ENCODE assay signal across 8 cellular contexts in genomic region chr11:45885274-45885920, GRCh38. TPM values are rescaled to one million over a fixed set of nuclear protein-coding genes. Genes with fewer than 3 reads are reported as not detected.
DNase-seq lines count a peak whose midpoint lies in the region; ATAC-seq and TF ChIP-seq lines count a peak whose summit lies in the region.

Gene MAPK8IP1, plus strand, starts transcription at chr11:45885651. Its CDS starts 170 bp downstream, at chr11:45885821.

- H3K4me1 ChIP-seq in CD8-positive, alpha-beta memory T cell (ENCODE audit: insufficient read depth, low read length): peaks cover 6% of the 10 kb centered on the region

- no peaks in the 10 kb centered on the region for H3K27me3 ChIP-seq in CD8-positive, alpha-beta memory T cell (ENCODE audit: insufficient read depth, low read length, poor library complexity, severe bottlenecking)

- CTCF ChIA-PET in CD8-positive, alpha-beta memory T cell (lab: Charles Lee): interaction anchor here (1.5 kb wide), 1 partner anchor 9 kb away, joined by 3 read pairs; no protein-coding TSS in a partner anchor

- peak within 1 kb of the TSS; percentile 55 for H3K4me3 ChIP-seq in CD8-positive, alpha-beta memory T cell (ENCODE audit: low read length)

- no peaks in the 10 kb centered on the region for H3K9me3 Mint-ChIP-seq in CD8-positive, alpha-beta memory T cell
- H3K9me3 Mint-ChIP-seq in brain (no peaks in the 10 kb centered on the region), immature natural killer cell (no peaks in the 10 kb centered on the region)

- H3K36me3 ChIP-seq in CD8-positive, alpha-beta memory T cell (ENCODE audit: insufficient read depth, low read length): peaks cover 5% of the 10 kb centered on the region

- peaks cover 5 to 18% (median 5%) of the 10 kb centered on the region in 3 donors for H3K36me3 Mint-ChIP-seq in CD8-positive, alpha-beta memory T cell
- H3K36me3 Mint-ChIP-seq in brain: peaks cover 11% of the 10 kb centered on the region
- H3K36me3 Mint-ChIP-seq in immature natural killer cell: peaks cover 11 to 14% (median 14%) of the 10 kb centered on the region in 3 donors

- peak within 1 kb of the TSS; percentile 65 to 92 (median 74) for H3K4me3 Mint-ChIP-seq in CD8-positive, alpha-beta memory T cell
- H3K4me3 Mint-ChIP-seq in brain (peak within 1 kb of the TSS; percentile 80 to 88 (median 83)), immature natural killer cell (peak within 1 kb of the TSS; percentile 65 to 81 (median 74))

- POLR2A ChIA-PET in CD8-positive, alpha-beta memory T cell (lab: Charles Lee): no interaction called here

- peak within 1 kb of the TSS in 3 of 8 donors; percentile 32 to 54 (median 51) for H3K27ac Mint-ChIP-seq in CD8-positive, alpha-beta memory T cell
- H3K27ac Mint-ChIP-seq in brain (peak within 1 kb of the TSS; percentile 21 to 90 (median 72)), immature natural killer cell (peak within 1 kb of the TSS in 1 of 6 donors; percentile 57)

- peak; percentile 67 for ATAC-seq in GM21515 (IDR thresholded peaks at IDR 0.05; ENCODE audit: unreplicated experiment)

- H3K27me3 Mint-ChIP-seq in CD8-positive, alpha-beta memory T cell: peaks cover 5% of the 10 kb centered on the region in 2 donors
- H3K27me3 Mint-ChIP-seq in brain (peaks cover 4% of the 10 kb centered on the region), immature natural killer cell (ENCODE audit: low read depth in 3 of 3) (peaks cover 0 to 10% (median 9%) of the 10 kb centered on the region in 3 donors)

- no peak for TF ChIP-seq CTCF in brain (conservative IDR thresholded peaks at IDR 0.05)

- DNase-seq in CD8-positive, alpha-beta memory T cell: peak; percentile 42 to 68 (median 52)
- DNase-seq in NAMALWA (ENCODE audit: low spot score) (peak; percentile 65), T-helper 9 cell (peak; percentile 60), immature natural killer cell (peak; percentile 44 to 58 (median 54)), posterior vena cava (ENCODE audit: low spot score) (no peak)
- DNase-seq in stimulated activated CD4-positive, alpha-beta T cell treated with anti-CD3 and anti-CD28 coated beads, Interleukin-12 subunit alpha, Interleukin-12 subunit beta, amount 100 ng/mL, for 48 hours (ENCODE audit: low read depth in 2 of 3, low spot score in 1 of 3): peak; percentile 12 to 34 (median 18)

- intact Hi-C loops in posterior vena cava (cut with DNase I): no loop called here

- no peak within 1 kb of the TSS for H3K27ac ChIP-seq in CD8-positive, alpha-beta memory T cell (ENCODE audit: low read depth, low read length)

- H3K9me3 ChIP-seq in CD8-positive, alpha-beta memory T cell (ENCODE audit: low read length): no peaks in the 10 kb centered on the region

- H3K4me1 Mint-ChIP-seq in CD8-positive, alpha-beta memory T cell: peaks cover 10 to 11% (median 10%) of the 10 kb centered on the region in 3 donors
- H3K4me1 Mint-ChIP-seq in brain (peaks cover 47% of the 10 kb centered on the region), immature natural killer cell (peaks cover 9 to 13% of the 10 kb centered on the region in 2 donors)

RNA-seq across cellular contexts. Expression of gene MAPK8IP1, which starts in this region (rescaled TPM):
- total RNA-seq in CD8-positive, alpha-beta memory T cell: 1 to 10 TPM in 1 of 2 experiments, under 1 TPM in 1; 0.98 to 1.1 TPM
- 0.23 TPM for polyA plus RNA-seq in CD8-positive, alpha-beta memory T cell
- 180 TPM for polyA plus RNA-seq in brain (ENCODE audit: insufficient read depth, low read depth, low replicate concordance)
- polyA plus RNA-seq in immature natural killer cell: under 1 TPM in 2 of 3 donors, not detected in 1; 0.08 to 0.09 TPM
- total RNA-seq in posterior vena cava: 10 to 100 TPM in 1 of 2 donors, 1 to 10 TPM in 1; 8.5 to 10.9 TPM

Comparison
In these comparisons a context has a peak if more than half of its experiments do, and no peak if none do; other contexts are left out.
1. RNA of gene MAPK8IP1 (total RNA-seq): 8.5 to 10.9 TPM in posterior vena cava; 0.98 to 1.1 TPM in CD8-positive, alpha-beta memory T cell; every median in the first group is over 4 times any median in the second.
2. RNA of gene MAPK8IP1 (polyA plus RNA-seq): 180 TPM in brain (single experiment); 0.23 TPM in CD8-positive, alpha-beta memory T cell (single experiment) and 0.08 to 0.09 TPM in immature natural killer cell; every median in the first group is over 100 times any median in the second.
3. Peak in DNase-seq in immature natural killer cell; RNA of the gene not detected or under 1 TPM.
4. Peak in every context shown above with its lines, with median percentiles within 50 percentile points of each other: H3K4me3 Mint-ChIP-seq.